12 cellular contexts compared by ENCODE assay signal in the genomic region with DNA sequence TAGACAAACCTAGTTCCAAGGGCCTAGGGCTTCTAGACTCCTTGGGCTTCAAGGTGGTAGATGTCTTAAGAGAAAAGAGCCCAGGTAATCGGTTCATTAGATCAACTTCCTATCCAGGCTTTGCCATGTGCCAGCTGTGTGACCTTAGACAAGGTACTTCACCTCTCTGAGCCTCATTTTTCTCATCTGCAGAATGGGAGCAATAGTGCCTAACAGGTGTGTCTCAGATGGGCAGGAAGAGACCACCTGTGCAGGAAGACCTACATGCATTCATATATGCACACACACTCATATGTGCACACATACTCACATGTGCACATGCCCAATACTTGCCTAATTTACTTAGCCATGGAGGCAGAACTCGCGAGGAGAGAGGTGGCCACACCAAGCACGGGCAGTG. TPM values are rescaled to one million over a fixed set of nuclear protein-coding genes. Genes with fewer than 3 reads are reported as not detected.
"Had no signal": no experiment of that assay in that cellular context is flagged by ENCODE, and none has a peak within 500 bp of the region (broad histone marks: within the 10 kb centered on the region; RNA-seq: fewer than 3 reads in every experiment).

No MANE protein-coding gene starts in this region.

- H3K27ac ChIP-seq: GM23248, HL-60, KMS-11 had no signal

- H3K4me3 ChIP-seq: GM23248 had no signal

- DNase-seq: GM23248, GOT3, H7, HCEC 1CT, HFFc6, IMR-90, Karpas-422, KBM-7 had no signal

- H3K27ac Mint-ChIP-seq: HFFc6 had no signal

- H3K4me3 Mint-ChIP-seq: HFFc6 had no signal

- H3K4me2 ChIP-seq: KMS-11 had no signal

- H3K9me3 Mint-ChIP-seq: HFFc6 had no signal

- H2AFZ ChIP-seq: GM23248 had no signal

- H3K9ac ChIP-seq: GM23248, KMS-11 had no signal

RNA-seq across cellular contexts. Expression of a gene that starts 15.7 kb away (rescaled TPM):
- total RNA-seq: GM23248, H4, H7, HFFc6, HT1080, IMR-90 had no signal
- polyA plus RNA-seq: GM23248, IMR-90 had no signal
